In genomic region chr21:44594406-44594916, GRCh38 we compare ENCODE assay signal across 1 cellular context.
TF ChIP-seq lines count a peak whose summit lies in the region.

No MANE protein-coding gene starts in this region.

TF ChIP-seq in GM23338, 12 proteins besides CTCF, POLR2A, EP300 and RAD21 (continued from another document):
- no peak for TF ChIP-seq ZNF462 (CRISPR knock-in tag; IDR thresholded peaks at IDR 0.05)
- TF ChIP-seq CREB1 (CRISPR knock-in tag; IDR thresholded peaks at IDR 0.05; ENCODE audit: low read depth) = no peak
- TF ChIP-seq ZNF331 (CRISPR knock-in tag; IDR thresholded peaks at IDR 0.05; ENCODE audit: low read depth) = no peak
- TF ChIP-seq NANOG (IDR thresholded peaks at IDR 0.05; ENCODE audit: borderline replicate concordance) = no peak
